Comparison of ENCODE assay signal across 8 cellular contexts in the genomic region with DNA sequence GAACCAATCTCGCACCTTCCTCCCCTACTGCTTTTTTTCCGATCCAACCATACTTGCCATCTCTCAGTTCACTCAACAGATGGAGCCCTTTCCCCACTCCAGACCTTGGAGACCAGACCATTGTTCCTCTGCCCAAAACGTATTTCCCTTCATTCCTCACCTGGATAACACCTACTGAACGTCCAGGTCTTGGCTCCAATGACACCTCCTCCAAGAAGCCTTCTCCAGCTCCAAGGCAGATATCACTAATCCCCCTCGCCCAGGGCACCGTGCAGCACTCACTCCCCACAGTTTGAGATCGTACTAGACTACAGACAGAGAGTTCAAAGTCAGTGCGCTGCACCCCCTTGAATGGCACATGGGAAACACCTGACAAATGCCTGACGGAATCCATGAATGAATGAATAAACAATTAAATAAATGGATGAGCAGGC. TPM values are rescaled to one million over a fixed set of nuclear protein-coding genes. Genes with fewer than 3 reads are reported as not detected.
A peak's percentile ranks its signal among the peaks of the same experiment; 100 is the strongest.
DNase-seq lines count a peak whose midpoint lies in the region; ATAC-seq, FAIRE-seq and TF ChIP-seq lines count a peak whose summit lies in the region.

No MANE protein-coding gene starts in this region.

- H3K27ac ChIP-seq in A549 (no peak overlapping the region), adrenal gland (peak overlapping the region in 1 of 5 donors; percentile 22)

- peak; percentile 78 to 87 for TF ChIP-seq RAD21 in A549 (conservative IDR thresholded peaks at IDR 0.05 in 1 of 2, IDR thresholded peaks at IDR 0.05 in 1 of 2)

- no peak overlapping the region for H3K4me2 ChIP-seq in A549

- no peaks in the 10 kb centered on the region for H3K36me3 ChIP-seq in adrenal gland (replicated peaks in 1 of 2)

- ATAC-seq in A549 (peak; percentile 77 to 91; a peak in 5 of 6 replicates), HG02852 (IDR thresholded peaks at IDR 0.05; ENCODE audit: unreplicated experiment) (no peak), GM21367 (IDR thresholded peaks at IDR 0.05; ENCODE audit: unreplicated experiment) (no peak), GM18870 (IDR thresholded peaks at IDR 0.05; ENCODE audit: unreplicated experiment) (no peak)

- DNase-seq in A549 (ENCODE audit: low read depth in 1 of 2, low spot score in 1 of 2), result peak; percentile 47 to 63
- DNase-seq in G401 (ENCODE audit: low spot score), result peak; percentile 74
- peak; percentile 28 for DNase-seq in NCI-H1694 treated with DMSO at 0.1 percent for 48 hours (lab: John Stamatoyannopoulos, UW)
- peak in 5 of 7 donors; percentile 26 to 57 (median 39) for DNase-seq in adrenal gland
- peak; percentile 58 for DNase-seq in inferior parietal cortex (ENCODE audit: extremely low spot score)

- in situ Hi-C loops in G401 (cut with HindIII; ENCODE audit: low sequenced_read_pairs), result no loop called here

- H3K4me1 ChIP-seq in A549 (no peaks in the 10 kb centered on the region), adrenal gland (replicated peaks in 1 of 2) (peaks cover 10 to 40% of the 10 kb centered on the region in 2 donors)

- TF ChIP-seq CTCF in A549 (IDR thresholded peaks at IDR 0.05), result peak; percentile 66
- peak; percentile 28 to 84 (median 58) for TF ChIP-seq CTCF in adrenal gland (IDR thresholded peaks at IDR 0.05)

- no peak for FAIRE-seq in A549 (lab: Jason Lieb, UNC)

- TF ChIP-seq POLR2A in A549 (IDR thresholded peaks at IDR 0.05; ENCODE audit: low read length) (no peak), adrenal gland (IDR thresholded peaks at IDR 0.05) (no peak)

- no peaks in the 10 kb centered on the region for H3K27me3 ChIP-seq in adrenal gland

- TF ChIP-seq EP300 in A549 (IDR thresholded peaks at IDR 0.05), result no peak

- POLR2A ChIA-PET in A549 (lab: Yijun Ruan, JAX), result interaction anchor here (0.9 kb wide), 1 partner anchor 218 kb away, joined by 3 read pairs; no protein-coding TSS in a partner anchor

- H3K9me3 ChIP-seq in A549 (no peaks in the 10 kb centered on the region), adrenal gland (replicated peaks in 1 of 3) (no peaks in the 10 kb centered on the region)

- CTCF ChIA-PET in A549 (lab: Yijun Ruan, JAX), result interaction anchor here (0.6 to 12.3 kb wide), 69 partner anchors 8 to 599 kb away, joined by 3 to 202 read pairs (median 5); a partner anchor contains a TSS

- intact Hi-C loops in adrenal gland (cut with DNase I), result loop anchor here in 1 of 2 donors (10.0 kb wide), 1 partner anchor 220 kb away; a partner anchor contains a TSS

- WGBS in A549 (ENCODE audit: missing lambda C conversion rate), result 41% methylated on average over 9 of the region's 9 CpGs
- WGBS in adrenal gland, 4 donors, result 42 to 54% (median 46%) methylated on average over 9 of the region's 9 CpGs

- H3K4me3 ChIP-seq in A549 (no peak overlapping the region), adrenal gland (no peak overlapping the region)

TF ChIP-seq in A549, 52 proteins besides CTCF, POLR2A, EP300 and RAD21:
- no peak for TF ChIP-seq ZNF302 (CRISPR knock-in tag; IDR thresholded peaks at IDR 0.05)
- TF ChIP-seq SMC3 (IDR thresholded peaks at IDR 0.05), result peak; percentile 64

RNA-seq across cellular contexts. Expression of a gene that starts 47.1 kb away (rescaled TPM):
- polyA plus RNA-seq in A549 (2011; rRNA removed) (4.4 and 4.6 TPM in 2 replicates), A549 (2017; fragmentation: RNase III; extraction: RNeasy Plus Mini Kit Qiagen cat#74134 plus additional on column Dnase treatment) (2.7 to 3.2 TPM (median 3.0 TPM) in 3 replicates), adrenal gland (10 to 100 TPM in 2 of 3 donors, 1 to 10 TPM in 1; 4.8 to 37.3 (median 20.3) TPM)
- polyA plus RNA-seq in A549 (2012; cell fraction: cytosol; rRNA removed), result 2.8 and 7.5 TPM in 2 replicates
- 6.7 and 9.3 TPM in 2 replicates for polyA plus RNA-seq in A549 (2012; cell fraction: nucleus; rRNA removed)
- 7.3 and 12.1 TPM in 2 replicates for polyA minus RNA-seq in A549 (2011; rRNA and poly(A)+ RNA removed)
- total RNA-seq in G401 (2014; rRNA removed; shearing (Covaris generic)), result 3.1 and 5.1 TPM in 2 replicates
- total RNA-seq in adrenal gland, result 10 to 100 TPM in 6 of 8 donors, 1 to 10 TPM in 2; 7.5 to 20.0 (median 15.9) TPM

Comparison
In these comparisons a context has a peak if more than half of its experiments do, and no peak if none do; other contexts are left out.
1. ATAC-seq: peak in A549 (2 of 2); none in HG02852 (single experiment), GM21367 (single experiment) and GM18870 (single experiment).
2. Peak in every context shown above with its lines, with median percentiles within 50 percentile points of each other: DNase-seq.